In genomic region chr18:70490008-70490933, GRCh38 we compare ENCODE assay signal across 8 cellular contexts.
DNase-seq lines count a peak whose midpoint lies in the region; ATAC-seq, FAIRE-seq and TF ChIP-seq lines count a peak whose summit lies in the region.

No MANE protein-coding gene starts in this region.

- H3K4me3 ChIP-seq in esophagus squamous epithelium (peak overlapping the region in 1 of 4 donors; percentile 21), neural cell (ENCODE audit: low read length) (no peak overlapping the region)

- no peak for TF ChIP-seq EP300 in neural cell (conservative IDR thresholded peaks at IDR 0.05; ENCODE audit: poor library complexity, severe bottlenecking)

- H3K27me3 ChIP-seq in esophagus squamous epithelium (no peaks in the 10 kb centered on the region), neural cell (ENCODE audit: insufficient read depth, low read depth, low read length) (no peaks in the 10 kb centered on the region)

- TF ChIP-seq RAD21 in neural cell (conservative IDR thresholded peaks at IDR 0.05): peak; percentile 91

- TF ChIP-seq CTCF in VCaP (conservative IDR thresholded peaks at IDR 0.05): peak; percentile 78
- peak; percentile 23 to 54 (median 36) for TF ChIP-seq CTCF in esophagus squamous epithelium (IDR thresholded peaks at IDR 0.05)
- TF ChIP-seq CTCF in neural cell (IDR thresholded peaks at IDR 0.05; ENCODE audit: poor library complexity, severe bottlenecking): peak; percentile 84

- peak; percentile 52 for FAIRE-seq in G401.6 (lab: Jason Lieb, UNC)

- H3K36me3 ChIP-seq in esophagus squamous epithelium (no peaks in the 10 kb centered on the region), neural cell (ENCODE audit: insufficient read depth, low read length) (no peaks in the 10 kb centered on the region)

- no peak overlapping the region for H2AFZ ChIP-seq in neural cell (ENCODE audit: low read depth, low read length)

- H3K79me2 ChIP-seq in neural cell (replicated peaks; ENCODE audit: insufficient read depth, low read length): no peaks in the 10 kb centered on the region

- peak; percentile 33 for DNase-seq in A172 (ENCODE audit: low spot score)
- peak; percentile 65 for DNase-seq in NCI-H2196 (lab: John Stamatoyannopoulos, UW; ENCODE audit: unreplicated experiment)
- DNase-seq in esophagus squamous epithelium (lab: John Stamatoyannopoulos, UW): no peak

- no peaks in the 10 kb centered on the region for H4K20me1 ChIP-seq in neural cell (ENCODE audit: insufficient read depth)

- WGBS in esophagus squamous epithelium, 2 donors: 13 to 14% methylated on average over 9 of the region's 9 CpGs

- H3K9me3 ChIP-seq in esophagus squamous epithelium (no peaks in the 10 kb centered on the region), neural cell (ENCODE audit: low read length) (no peaks in the 10 kb centered on the region)

- ATAC-seq in HG02763 (IDR thresholded peaks at IDR 0.05; ENCODE audit: unreplicated experiment) (peak; percentile 48), GM18861 (IDR thresholded peaks at IDR 0.05; ENCODE audit: unreplicated experiment) (no peak)

- H3K27ac ChIP-seq in VCaP: no peak overlapping the region
- H3K27ac ChIP-seq in esophagus squamous epithelium: no peak overlapping the region
- H3K27ac ChIP-seq in neural cell (ENCODE audit: low read length): no peak overlapping the region

- H3K4me2 ChIP-seq in neural cell (ENCODE audit: low read length): no peak overlapping the region

- no peak overlapping the region for H3K9ac ChIP-seq in neural cell (ENCODE audit: low read length)

- no peaks in the 10 kb centered on the region for H3K4me1 ChIP-seq in esophagus squamous epithelium

- intact Hi-C loops in esophagus squamous epithelium (cut with DNase I): no loop called here

- TF ChIP-seq POLR2A in esophagus squamous epithelium (IDR thresholded peaks at IDR 0.05): no peak

- no peaks in the 10 kb centered on the region for H3K9me2 ChIP-seq in neural cell (ENCODE audit: insufficient read depth, low read length)

- H3F3A ChIP-seq in neural cell (ENCODE audit: insufficient read depth, low read length, poor library complexity, severe bottlenecking): no peaks in the 10 kb centered on the region

TF ChIP-seq in neural cell, 6 proteins besides CTCF, POLR2A, EP300 and RAD21:
- TF ChIP-seq POLR2AphosphoS5 (IDR thresholded peaks at IDR 0.05) (no peak), MXI1 (conservative IDR thresholded peaks at IDR 0.05; ENCODE audit: poor library complexity, severe bottlenecking) (no peak), SMC3 (conservative IDR thresholded peaks at IDR 0.05; ENCODE audit: poor library complexity) (peak; percentile 89)
